10 cellular contexts compared by ENCODE assay signal in genomic region chr21:26167593-26167992, GRCh38. TPM values are rescaled to one million over a fixed set of nuclear protein-coding genes. Genes with fewer than 3 reads are reported as not detected.
DNase-seq lines count a peak whose midpoint lies in the region; ATAC-seq, FAIRE-seq and TF ChIP-seq lines count a peak whose summit lies in the region.
"Had no signal": no experiment of that assay in that cellular context is flagged by ENCODE, and none has a peak within 500 bp of the region (broad histone marks: within the 10 kb centered on the region; RNA-seq: fewer than 3 reads in every experiment).

No MANE protein-coding gene starts in this region.

- no peak for FAIRE-seq in frontal cortex (lab: Jason Lieb, UNC)

- ATAC-seq in Panc1 = no peak
- ATAC-seq in HG03108 (IDR thresholded peaks at IDR 0.05; ENCODE audit: unreplicated experiment) = no peak

- CTCF ChIA-PET in Panc1 (lab: Charles Lee) = interaction anchor here (0.8 kb wide), 1 partner anchor 27 kb away, joined by 4 read pairs; no protein-coding TSS in a partner anchor
- CTCF ChIA-PET in OCI-LY7 (lab: Charles Lee; ENCODE audit: unreplicated experiment) = no interaction called here

- H3K36me3 ChIP-seq in GM23248 (ENCODE audit: low read depth) = no peaks in the 10 kb centered on the region
- H3K36me3 ChIP-seq in Panc1 (ENCODE audit: control insufficient read depth, insufficient read depth, low read length) = peaks cover 6% of the 10 kb centered on the region
- H3K36me3 ChIP-seq in prostate gland = no peaks in the 10 kb centered on the region
- no peaks in the 10 kb centered on the region for H3K36me3 ChIP-seq in OCI-LY7 (ENCODE audit: insufficient read depth, low read length)

- in situ Hi-C loops in GM23248 (cut with MboI) (loop anchor here (25.0 kb wide), 1 partner anchor 280 kb away; no protein-coding TSS in a partner anchor), Panc1 (cut with HindIII; ENCODE audit: low pct_unique_long_range_greater_than_20kb, low sequenced_read_pairs) (no loop called here)

- H3K9me2 ChIP-seq in GM23248 (ENCODE audit: insufficient read depth) (no peaks in the 10 kb centered on the region), OCI-LY7 (ENCODE audit: insufficient read depth, low read length) (no peaks in the 10 kb centered on the region)

- H3K4me1 ChIP-seq in GM23248 (ENCODE audit: insufficient read depth) = peaks cover 23% of the 10 kb centered on the region
- H3K4me1 ChIP-seq in Panc1 (ENCODE audit: control insufficient read depth, insufficient read depth, low read length) = peaks cover 24% of the 10 kb centered on the region
- peaks cover 15% of the 10 kb centered on the region for H3K4me1 ChIP-seq in prostate gland (replicated peaks)
- H3K4me1 ChIP-seq in OCI-LY7 (ENCODE audit: insufficient read depth, low read length, poor library complexity, severe bottlenecking) = no peaks in the 10 kb centered on the region

- WGBS in GM23248 (ENCODE audit: low coverage in 1 of 2, low lambda C conversion rate in 2 of 2, missing lambda C conversion rate in 2 of 2), 2 experiments = 78 to 86% methylated on average over 9 of the region's 9 CpGs
- 44% methylated on average over 9 of the region's 9 CpGs for WGBS in prostate gland

- H3K9me3 ChIP-seq in GM23248 (ENCODE audit: low read depth) (no peaks in the 10 kb centered on the region), Panc1 (ENCODE audit: control insufficient read depth, insufficient read depth, low read depth, low read length) (no peaks in the 10 kb centered on the region), prostate gland (no peaks in the 10 kb centered on the region), OCI-LY7 (ENCODE audit: low read length) (no peaks in the 10 kb centered on the region)

- H3K79me2 ChIP-seq in GM23248 (ENCODE audit: insufficient read depth) (peaks cover 63% of the 10 kb centered on the region), OCI-LY7 (ENCODE audit: insufficient read depth, low read depth, low read length) (no peaks in the 10 kb centered on the region)

- H3F3A ChIP-seq in GM23248 (ENCODE audit: insufficient read depth) = peaks cover 8% of the 10 kb centered on the region

- H2AFZ ChIP-seq in GM23248 (no peak overlapping the region), OCI-LY7 (ENCODE audit: low read length) (no peak overlapping the region)

- no peak for DNase-seq in GM23248
- DNase-seq in Panc1 (ENCODE audit: low read depth, low spot score) = no peak
- DNase-seq in fibroblast of villous mesenchyme (ENCODE audit: low read depth) = no peak
- no peak for DNase-seq in prostate gland (ENCODE audit: low spot score)
- no peak for DNase-seq in retina
- no peak for DNase-seq in OCI-LY7 (ENCODE audit: low spot score)
- no peak for DNase-seq in frontal cortex (ENCODE audit: low spot score in 2 of 2)
- DNase-seq: activated naive CD8-positive, alpha-beta T cell treated with anti-CD3 and anti-CD28 coated beads for 36 hours; stimulated activated CD4-positive, alpha-beta T cell treated with anti-CD3 and anti-CD28 coated beads, Interleukin-4, amount 100 ng/mL, for 1 hour had no signal

- H4K20me1 ChIP-seq in GM23248 (ENCODE audit: insufficient read depth) (no peaks in the 10 kb centered on the region; the same call in 1 of the 2 replicates), OCI-LY7 (ENCODE audit: insufficient read depth, low read length) (no peaks in the 10 kb centered on the region)

- no peak overlapping the region for H3K9ac ChIP-seq in GM23248

- no peaks in the 10 kb centered on the region for H3K27me3 ChIP-seq in GM23248 (replicated peaks; ENCODE audit: insufficient read depth)
- H3K27me3 ChIP-seq in Panc1 (ENCODE audit: control insufficient read depth, insufficient read depth, low read length) = no peaks in the 10 kb centered on the region
- H3K27me3 ChIP-seq in prostate gland (replicated peaks; ENCODE audit: insufficient read depth) = no peaks in the 10 kb centered on the region

- no peak for TF ChIP-seq POLR2A in prostate gland (IDR thresholded peaks at IDR 0.05)

- H3K27ac ChIP-seq in GM23248 (no peak overlapping the region), Panc1 (ENCODE audit: low read length) (peak overlapping the region; percentile 84), prostate gland (peak overlapping the region; percentile 89), OCI-LY7 (ENCODE audit: low read depth, low read length, poor library complexity, severe bottlenecking) (no peak overlapping the region)

- intact Hi-C loops in Panc1 (cut with micrococcal nuclease; ENCODE audit: unreplicated experiment) (no loop called here), prostate gland (cut with DNase I) (loop anchor here (10.0 kb wide), 1 partner anchor 93 kb away; no protein-coding TSS in a partner anchor), OCI-LY7 (cut with micrococcal nuclease; ENCODE audit: unreplicated experiment) (no loop called here)

- H3K4me2 ChIP-seq in GM23248 (ENCODE audit: unreplicated experiment) (peak overlapping the region; percentile 82), OCI-LY7 (ENCODE audit: low read length) (no peak overlapping the region)

- POLR2A ChIA-PET in Panc1 (lab: Charles Lee) (no interaction called here), OCI-LY7 (lab: Charles Lee) (interaction anchor here (1.2 kb wide), 1 partner anchor 23 kb away, joined by 4 read pairs; no protein-coding TSS in a partner anchor)

- H3K4me3 ChIP-seq in GM23248 (no peak overlapping the region), Panc1 (ENCODE audit: low read depth in 2 of 2, low read length in 2 of 2) (peak overlapping the region; percentile 75 to 81), fibroblast of villous mesenchyme (ENCODE audit: low read depth, low read length) (peak overlapping the region; percentile 17), prostate gland (no peak overlapping the region), OCI-LY7 (ENCODE audit: low read depth, low read length, poor library complexity, severe bottlenecking) (no peak overlapping the region)

- TF ChIP-seq CTCF in Panc1 (IDR thresholded peaks at IDR 0.05) (no peak), fibroblast of villous mesenchyme (IDR thresholded peaks at IDR 0.05; ENCODE audit: insufficient read depth, low read depth, low read length) (no peak), prostate gland (IDR thresholded peaks at IDR 0.05) (no peak), OCI-LY7 (conservative IDR thresholded peaks at IDR 0.05; ENCODE audit: low read length) (no peak)

- BruUV-seq in Panc1 (replicated peaks; lab: Mats Ljungman, UMichigan) (no TSS peak), OCI-LY7 (replicated peaks; lab: Mats Ljungman, UMichigan) (no TSS peak)

RNA-seq across cellular contexts. Expression of gene APP, which starts 3.0 kb away (rescaled TPM):
- 276 and 292 TPM in 2 replicates for total RNA-seq in GM23248 (2014; rRNA removed; shearing (Covaris generic))
- polyA plus RNA-seq in GM23248 (2016; fragmentation: Nextera tagmentation; extraction: Ambion mirVana) = 28.5 and 35.0 TPM in 2 replicates
- 542 TPM for total RNA-seq in Panc1 (2021; ENCODE audit: unreplicated experiment)
- polyA plus RNA-seq in Panc1 (2012; ENCODE audit: insufficient read length) = 700 TPM
- total RNA-seq in fibroblast of villous mesenchyme = 353 and 376 TPM in 2 replicates
- total RNA-seq in prostate gland = 100 to 1,000 TPM; 267 to 564 TPM
- not detected in 2 replicates for total RNA-seq in OCI-LY7 (2014; rRNA removed; shearing (Covaris generic))
- total RNA-seq in OCI-LY7 (2022) = 0.55 TPM in 1 of 2 replicates, not detected in the other
- total RNA-seq in frontal cortex = 549 TPM

Comparison
In these comparisons a context has a peak if more than half of its experiments do, and no peak if none do; other contexts are left out.
1. H3K27ac ChIP-seq: peak in Panc1 (single experiment) and prostate gland (2 of 2); none in GM23248 (single experiment) and OCI-LY7 (single experiment).
2. H3K4me3 ChIP-seq: peak in Panc1 (2 of 2) and fibroblast of villous mesenchyme (single experiment); none in GM23248 (single experiment), prostate gland (0 of 2) and OCI-LY7 (single experiment).
3. RNA of gene APP, which starts 3.0 kb away (total RNA-seq): 267 to 564 TPM in prostate gland, 549 TPM in frontal cortex (single experiment), 542 TPM in Panc1 (single experiment), 353 to 376 TPM in fibroblast of villous mesenchyme and 276 to 292 TPM in GM23248; 0.55 TPM in OCI-LY7; every median in the first group is over 100 times any median in the second.